In the genomic region with DNA sequence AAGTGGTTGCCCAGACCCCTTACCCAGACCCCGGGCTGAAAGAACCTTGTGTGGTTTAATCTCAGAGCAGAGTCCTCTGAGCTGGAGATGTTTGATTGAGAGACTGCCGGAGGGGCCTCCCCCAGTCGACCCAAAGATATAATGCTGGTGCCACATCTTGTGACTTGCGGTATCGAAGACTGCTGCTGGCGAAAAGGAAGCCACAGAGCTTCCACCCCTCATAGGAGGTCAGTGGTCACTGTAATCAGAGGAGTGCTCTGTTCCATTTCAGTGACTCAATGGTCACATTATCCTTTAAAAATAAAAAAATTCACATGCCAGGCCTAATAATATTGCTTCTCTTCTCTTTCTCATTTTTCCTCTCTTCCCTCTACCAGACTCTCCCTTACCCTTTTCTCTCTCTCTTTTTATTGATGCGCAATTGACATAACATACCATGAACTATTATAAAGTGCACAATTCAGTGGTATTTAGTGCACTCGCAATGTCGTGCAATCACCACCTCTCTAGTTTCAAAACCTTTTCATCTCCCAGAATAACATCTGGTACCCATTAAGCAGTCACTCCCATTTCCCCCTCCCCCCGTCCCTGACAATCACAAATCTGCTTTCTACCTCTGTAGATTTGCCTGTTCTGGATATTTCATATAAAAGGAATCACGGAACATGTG, we compare ENCODE assay signal across 10 cellular contexts. TPM values are rescaled to one million over a fixed set of nuclear protein-coding genes. Genes with fewer than 3 reads are reported as not detected.
DNase-seq lines count a peak whose midpoint lies in the region; ATAC-seq, FAIRE-seq and TF ChIP-seq lines count a peak whose summit lies in the region.
"Had no signal": no experiment of that assay in that cellular context is flagged by ENCODE, and none has a peak within 500 bp of the region (broad histone marks: within the 10 kb centered on the region; RNA-seq: fewer than 3 reads in every experiment).

No MANE protein-coding gene starts in this region.

- no peak overlapping the region for H3K4me3 ChIP-seq in BLaER1
- H3K4me3 ChIP-seq in H7 (ENCODE audit: insufficient read depth, low read depth, low read length): no peak overlapping the region

- no peak for TF ChIP-seq POLR2A in H54 (IDR thresholded peaks at IDR 0.05; ENCODE audit: low read depth, low read length)

- FAIRE-seq in H54 (lab: Jason Lieb, UNC): no peak

- H4K20me1 ChIP-seq in BLaER1: no peaks in the 10 kb centered on the region

- no peak overlapping the region for H3K4me3 Mint-ChIP-seq in central memory CD8-positive, alpha-beta T cell
- no peak overlapping the region for H3K4me3 Mint-ChIP-seq in nephron

- H3K4me2 ChIP-seq in BLaER1: peak overlapping the region; percentile 75

- H3K36me3 ChIP-seq in BLaER1: no peaks in the 10 kb centered on the region
- H3K36me3 ChIP-seq in H7 (replicated peaks; ENCODE audit: control insufficient read depth, insufficient read depth, low read length): no peaks in the 10 kb centered on the region

- no peak for ATAC-seq in central memory CD8-positive, alpha-beta T cell (replicated peaks; ENCODE audit: extremely low read depth, poor library complexity, severe bottlenecking)

- no peaks in the 10 kb centered on the region for H3K27me3 Mint-ChIP-seq in central memory CD8-positive, alpha-beta T cell
- H3K27me3 Mint-ChIP-seq in nephron (ENCODE audit: low read depth): peaks cover 5% of the 10 kb centered on the region

- H3K36me3 Mint-ChIP-seq in central memory CD8-positive, alpha-beta T cell (ENCODE audit: insufficient read depth): peaks cover 2% of the 10 kb centered on the region
- no peaks in the 10 kb centered on the region for H3K36me3 Mint-ChIP-seq in nephron (ENCODE audit: low read depth)

- peak overlapping the region; percentile 29 for H3K27ac Mint-ChIP-seq in central memory CD8-positive, alpha-beta T cell (ENCODE audit: low read depth)
- peak overlapping the region; percentile 11 to 61 (median 56) for H3K27ac Mint-ChIP-seq in nephron

- H3K9me3 Mint-ChIP-seq in central memory CD8-positive, alpha-beta T cell: no peaks in the 10 kb centered on the region
- no peaks in the 10 kb centered on the region for H3K9me3 Mint-ChIP-seq in nephron

- H3K4me1 Mint-ChIP-seq in central memory CD8-positive, alpha-beta T cell: peaks cover 27% of the 10 kb centered on the region
- H3K4me1 Mint-ChIP-seq in nephron: peaks cover 46% of the 10 kb centered on the region

- DNase-seq in NCI-H69 (lab: John Stamatoyannopoulos, UW) (peak; percentile 94), H54 (ENCODE audit: insufficient read length, low spot score) (no peak), H7 (no peak), GM03348 (ENCODE audit: low spot score) (no peak), GOT3 (lab: John Stamatoyannopoulos, UW) (no peak)
- DNase-seq in central memory CD8-positive, alpha-beta T cell (ENCODE audit: low spot score in 2 of 2): no peak
- DNase-seq: activated CD4-positive, CD25-positive, alpha-beta regulatory T cell treated with anti-CD3 and anti-CD28 coated beads, Interleukin-2, amount 50 U/mL, for 72 hours had no signal

- no peak for TF ChIP-seq CTCF in nephron (IDR thresholded peaks at IDR 0.05; ENCODE audit: unreplicated experiment in 3 of 3)

- no peak overlapping the region; the same call in 1 of the 2 replicates for H3K27ac ChIP-seq in BLaER1
- H3K27ac ChIP-seq: C4-2B had no signal

- H3K4me1 ChIP-seq in BLaER1: peaks cover 76% of the 10 kb centered on the region

- H3K9ac ChIP-seq in BLaER1: no peak overlapping the region

- H3K27me3 ChIP-seq in BLaER1 (no peaks in the 10 kb centered on the region), H7 (ENCODE audit: control insufficient read depth, insufficient read depth, low read length) (peaks cover 11% of the 10 kb centered on the region; the same call in 1 of the 2 replicates)

- no peaks in the 10 kb centered on the region for H3K9me3 ChIP-seq in BLaER1

RNA-seq across cellular contexts. Expression of a gene that starts 52.6 kb away (rescaled TPM):
- 0.63 and 3.4 TPM in 2 replicates for total RNA-seq in H7 (2014; rRNA removed; shearing (Covaris generic))
